8 cellular contexts compared by ENCODE assay signal in the genomic region with DNA sequence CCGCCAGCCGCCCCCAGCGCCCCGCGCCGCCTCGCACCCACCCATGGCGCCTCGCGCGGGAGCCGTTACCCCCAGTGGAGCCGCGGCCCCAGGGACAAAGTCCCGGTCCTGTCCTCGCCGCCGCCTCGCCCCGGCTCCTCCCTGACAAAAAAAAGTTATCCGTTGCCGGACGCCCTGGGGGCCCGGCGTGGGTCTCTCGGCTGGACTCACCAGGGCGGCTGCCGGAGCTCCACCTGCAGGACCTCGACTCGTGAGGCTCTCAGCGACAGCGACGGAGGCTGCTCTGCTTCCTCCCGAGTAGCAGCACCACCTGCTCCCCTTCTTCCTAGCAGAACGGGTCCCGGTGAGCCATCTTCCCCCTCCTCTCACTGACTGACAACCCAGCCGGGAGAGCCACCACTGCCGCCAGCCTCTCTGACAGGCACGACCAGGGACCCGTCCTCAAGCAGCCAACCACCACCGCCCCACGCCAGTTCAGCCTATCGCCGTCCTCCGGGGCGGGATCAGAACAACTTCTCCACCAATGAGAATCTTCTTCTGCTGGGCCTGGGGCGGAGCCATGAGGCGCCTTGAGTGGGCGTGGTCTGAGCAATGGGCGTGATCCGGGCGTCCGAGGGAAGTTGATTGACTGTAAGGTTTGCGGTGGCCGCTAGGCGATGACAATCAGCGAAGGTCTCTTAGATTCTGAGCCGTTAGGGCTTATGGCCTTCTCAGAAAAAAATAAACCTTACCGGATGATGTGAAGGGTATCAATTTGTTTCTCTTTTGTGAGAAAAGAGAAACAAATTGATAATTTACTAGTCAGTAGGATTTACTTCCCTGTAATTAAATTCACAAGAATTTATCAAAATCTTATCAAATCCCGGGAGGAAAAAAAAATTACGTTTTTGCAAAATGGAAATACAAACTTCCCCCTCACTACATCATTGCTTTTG. TPM values are rescaled to one million over a fixed set of nuclear protein-coding genes. Genes with fewer than 3 reads are reported as not detected.
DNase-seq lines count a peak whose midpoint lies in the region; ATAC-seq and TF ChIP-seq lines count a peak whose summit lies in the region.

A gene (minus strand): TSS at position 416 of the 935 bp plus-strand sequence. CDS start 23,019 bp downstream, outside the sequence.

- no peaks in the 10 kb centered on the region for H3K36me3 ChIP-seq in CD4-positive, alpha-beta memory T cell (ENCODE audit: insufficient read depth, low read length)
- no peaks in the 10 kb centered on the region for H3K36me3 ChIP-seq in duodenal mucosa (ENCODE audit: control insufficient read depth in 1 of 2, insufficient read depth in 2 of 2, low read length in 2 of 2)

- peak within 1 kb of the TSS; percentile 73 to 84 for H3K9ac ChIP-seq in duodenal mucosa (ENCODE audit: low read depth in 1 of 2, low read length in 2 of 2)

- no peaks in the 10 kb centered on the region for H3K9me3 ChIP-seq in CD4-positive, alpha-beta memory T cell (ENCODE audit: control insufficient read depth in 1 of 2, low read length in 2 of 2)
- no peaks in the 10 kb centered on the region for H3K9me3 ChIP-seq in duodenal mucosa (ENCODE audit: control insufficient read depth in 1 of 2, low read length in 2 of 2)

- no peak for TF ChIP-seq CTCF in lower leg skin (IDR thresholded peaks at IDR 0.05)

- ATAC-seq in GM19438 (IDR thresholded peaks at IDR 0.05; ENCODE audit: low read depth, unreplicated experiment) (peak; percentile 95), HG03575 (IDR thresholded peaks at IDR 0.05; ENCODE audit: extremely low read depth, insufficient number of reproducible peaks, low FRiP score, unreplicated experiment) (peak; percentile 86)

- H3K4me3 Mint-ChIP-seq in CD4-positive, alpha-beta memory T cell: peak within 1 kb of the TSS; percentile 94 to 99 (median 97)
- peak within 1 kb of the TSS; percentile 94 for H3K4me3 Mint-ChIP-seq in activated CD4-positive, alpha-beta memory T cell treated with anti-CD3 and anti-CD28 coated beads for 36 hours

- peak; percentile 99 to 100 (median 100) for DNase-seq in CD4-positive, alpha-beta memory T cell
- peak; percentile 99 for DNase-seq in NCI-H82 (lab: John Stamatoyannopoulos, UW)
- peak; percentile 100 for DNase-seq in activated CD4-positive, alpha-beta memory T cell treated with anti-CD3 and anti-CD28 coated beads for 36 hours
- peak; percentile 99 to 100 for DNase-seq in lower leg skin (ENCODE audit: low spot score in 2 of 2)
- DNase-seq in stimulated activated CD4-positive, alpha-beta T cell treated with anti-CD3 and anti-CD28 coated beads, Interleukin-4, amount 100 ng/mL, for 48 hours (ENCODE audit: low read depth in 2 of 2): peak; percentile 98 to 99

- peaks cover 49% of the 10 kb centered on the region for H3K4me1 ChIP-seq in CD4-positive, alpha-beta memory T cell (ENCODE audit: insufficient read depth, low read length)
- H3K4me1 ChIP-seq in duodenal mucosa (ENCODE audit: control insufficient read depth in 1 of 2, insufficient read depth in 2 of 2, low read length in 2 of 2): peaks cover 28 to 38% of the 10 kb centered on the region in 2 donors

- intact Hi-C loops in CD4-positive, alpha-beta memory T cell (cut with micrococcal nuclease): loop anchor here (1.0 to 10.0 kb wide), 12 partner anchors 41 to 1587 kb away; a partner anchor contains a TSS
- intact Hi-C loops in activated CD4-positive, alpha-beta memory T cell treated with anti-CD3 and anti-CD28 coated beads for 36 hours (cut with micrococcal nuclease): loop anchor here (1.0 to 10.0 kb wide), 12 partner anchors 41 to 1587 kb away; a partner anchor contains a TSS
- intact Hi-C loops in lower leg skin (cut with DNase I; ENCODE audit: low total_unique reads): no loop called here

- peaks cover 0 to 5% of the 10 kb centered on the region in 2 donors for H3K36me3 Mint-ChIP-seq in CD4-positive, alpha-beta memory T cell
- H3K36me3 Mint-ChIP-seq in activated CD4-positive, alpha-beta memory T cell treated with anti-CD3 and anti-CD28 coated beads for 36 hours: peaks cover 3% of the 10 kb centered on the region

- POLR2A ChIA-PET in CD4-positive, alpha-beta memory T cell (lab: Charles Lee; ENCODE audit: partially characterized antibody): interaction anchor here (0.6 to 1.6 kb wide), 6 partner anchors 11 to 612 kb away, joined by 3 to 4 read pairs (median 3); a partner anchor contains a TSS
- POLR2A ChIA-PET in activated CD4-positive, alpha-beta memory T cell treated with anti-CD3 and anti-CD28 coated beads for 36 hours (lab: Charles Lee): interaction anchor here (0.9 kb wide), 1 partner anchor 20 kb away, joined by 3 read pairs; no protein-coding TSS in a partner anchor

- peak within 1 kb of the TSS; percentile 58 for H3K27ac ChIP-seq in CD4-positive, alpha-beta memory T cell (ENCODE audit: low read depth, low read length)
- peak within 1 kb of the TSS; percentile 57 for H3K27ac ChIP-seq in duodenal mucosa (ENCODE audit: low read depth, low read length)

- H3K9me3 Mint-ChIP-seq in CD4-positive, alpha-beta memory T cell: no peaks in the 10 kb centered on the region
- H3K9me3 Mint-ChIP-seq in activated CD4-positive, alpha-beta memory T cell treated with anti-CD3 and anti-CD28 coated beads for 36 hours: no peaks in the 10 kb centered on the region

- WGBS in lower leg skin, 2 donors: 3 to 4% methylated on average over 34 to 37 of the region's 61 CpGs

- CTCF ChIA-PET in CD4-positive, alpha-beta memory T cell (lab: Charles Lee; ENCODE audit: partially characterized antibody): interaction anchor here (4.4 kb wide), 1 partner anchor 41 kb away, joined by 20 read pairs; no protein-coding TSS in a partner anchor
- CTCF ChIA-PET in activated CD4-positive, alpha-beta memory T cell treated with anti-CD3 and anti-CD28 coated beads for 36 hours (lab: Charles Lee): interaction anchor here (1.5 kb wide), 1 partner anchor 7 kb away, joined by 3 read pairs; no protein-coding TSS in a partner anchor

- peak within 1 kb of the TSS; percentile 55 to 76 for H3K4me3 ChIP-seq in CD4-positive, alpha-beta memory T cell (ENCODE audit: low read length in 2 of 2)
- H3K4me3 ChIP-seq in duodenal mucosa (ENCODE audit: low read depth in 1 of 2, low read length in 2 of 2) (peak within 1 kb of the TSS; percentile 88 to 92), lower leg skin (ENCODE audit: low read depth, poor library complexity, severe bottlenecking) (peak within 1 kb of the TSS; percentile 92)

- peaks cover 12 to 28% (median 24%) of the 10 kb centered on the region in 4 donors for H3K4me1 Mint-ChIP-seq in CD4-positive, alpha-beta memory T cell
- peaks cover 17% of the 10 kb centered on the region for H3K4me1 Mint-ChIP-seq in activated CD4-positive, alpha-beta memory T cell treated with anti-CD3 and anti-CD28 coated beads for 36 hours (ENCODE audit: low read depth)

- H3K27me3 ChIP-seq in CD4-positive, alpha-beta memory T cell (ENCODE audit: insufficient read depth, low read length): no peaks in the 10 kb centered on the region
- H3K27me3 ChIP-seq in duodenal mucosa (ENCODE audit: control insufficient read depth in 1 of 2, insufficient read depth in 2 of 2, low read length in 2 of 2): no peaks in the 10 kb centered on the region

- peaks cover 0 to 2% of the 10 kb centered on the region in 2 donors for H3K27me3 Mint-ChIP-seq in CD4-positive, alpha-beta memory T cell
- no peaks in the 10 kb centered on the region for H3K27me3 Mint-ChIP-seq in activated CD4-positive, alpha-beta memory T cell treated with anti-CD3 and anti-CD28 coated beads for 36 hours

- peak within 1 kb of the TSS; percentile 88 to 99 (median 93) for H3K27ac Mint-ChIP-seq in CD4-positive, alpha-beta memory T cell
- H3K27ac Mint-ChIP-seq in activated CD4-positive, alpha-beta memory T cell treated with anti-CD3 and anti-CD28 coated beads for 36 hours: peak within 1 kb of the TSS; percentile 80

- TF ChIP-seq POLR2A in lower leg skin (IDR thresholded peaks at IDR 0.05): peak in 1 of 2 donors; percentile 77

RNA-seq across cellular contexts. Expression of the gene that starts here (rescaled TPM):
- total RNA-seq in CD4-positive, alpha-beta memory T cell: 10 to 100 TPM; 16.2 to 19.6 TPM
- polyA plus RNA-seq in CD4-positive, alpha-beta memory T cell: 10 to 100 TPM; 11.1 to 18.9 TPM
- 10 to 100 TPM; 20.7 to 23.9 TPM for total RNA-seq in activated CD4-positive, alpha-beta memory T cell treated with anti-CD3 and anti-CD28 coated beads for 36 hours
- total RNA-seq in lower leg skin: 10 to 100 TPM in 2 of 4 donors, 1 to 10 TPM in 2; 3.6 to 13.4 (median 10.2) TPM

Comparison
In these comparisons a context has a peak if more than half of its experiments do, and no peak if none do; other contexts are left out.
1. Peak in every context shown above with its lines: DNase-seq, ATAC-seq, H3K4me3 ChIP-seq and H3K27ac ChIP-seq.